21 cellular contexts compared by ENCODE assay signal in genomic region chr2:219609149-219609750, GRCh38. TPM values are rescaled to one million over a fixed set of nuclear protein-coding genes. Genes with fewer than 3 reads are reported as not detected.
DNase-seq lines count a peak whose midpoint lies in the region; ATAC-seq, FAIRE-seq and TF ChIP-seq lines count a peak whose summit lies in the region.
"Had no signal": no experiment of that assay in that cellular context is flagged by ENCODE, and none has a peak within 500 bp of the region (broad histone marks: within the 10 kb centered on the region; RNA-seq: fewer than 3 reads in every experiment).

No MANE protein-coding gene starts in this region.

- peaks cover 7% of the 10 kb centered on the region; the same call in 1 of the 3 replicates for H3K36me3 ChIP-seq in K562 (ENCODE audit: control insufficient read depth, insufficient read depth, low read length)
- H3K36me3 ChIP-seq in esophagus squamous epithelium, result peaks cover 16 to 93% (median 33%) of the 10 kb centered on the region in 3 donors
- H3K36me3 ChIP-seq in suprapubic skin, result peaks cover 76% of the 10 kb centered on the region
- no peaks in the 10 kb centered on the region; the same call in none of the 2 replicates for H3K36me3 ChIP-seq in Caco-2 (ENCODE audit: control insufficient read depth, insufficient read depth, low read length)

- intact Hi-C loops in K562 (cut with micrococcal nuclease) (no loop called here), esophagus squamous epithelium (cut with DNase I) (no loop called here), right cardiac atrium (cut with DNase I) (loop anchor here in 1 of 4 donors (10.0 kb wide), 1 partner anchor 76 kb away; no protein-coding TSS in a partner anchor), MCF 10A (cut with micrococcal nuclease) (no loop called here), Caco-2 (cut with micrococcal nuclease; ENCODE audit: unreplicated experiment) (no loop called here)

- H3K9me1 ChIP-seq in K562 (ENCODE audit: control insufficient read depth, insufficient read depth, low read length), result no peaks in the 10 kb centered on the region

- no peak overlapping the region for H3K4me2 ChIP-seq in K562 (ENCODE audit: insufficient read depth, low read length)

- H3K4me3 Mint-ChIP-seq in MCF 10A (ENCODE audit: unreplicated experiment) (no peak overlapping the region), Caco-2 (ENCODE audit: unreplicated experiment) (no peak overlapping the region)
- H3K4me3 Mint-ChIP-seq: IgD-negative memory B cell had no signal

- TF ChIP-seq EP300 in K562 (IDR thresholded peaks at IDR 0.05; ENCODE audit: low read length), result no peak
- no peak for TF ChIP-seq EP300 in suprapubic skin (IDR thresholded peaks at IDR 0.05)

- TF ChIP-seq CTCF in K562 (IDR thresholded peaks at IDR 0.05 in 2 of 3, conservative IDR thresholded peaks at IDR 0.05 in 1 of 3; ENCODE audit: insufficient read depth in 2 of 3, low read depth in 1 of 3, low read length in 3 of 3) (no peak), esophagus squamous epithelium (IDR thresholded peaks at IDR 0.05) (no peak), suprapubic skin (IDR thresholded peaks at IDR 0.05) (no peak), MCF 10A (IDR thresholded peaks at IDR 0.05; ENCODE audit: unreplicated experiment) (no peak), Caco-2 (IDR thresholded peaks at IDR 0.05; ENCODE audit: insufficient read depth in 1 of 2, low read depth in 1 of 2, low read length in 1 of 2, severe bottlenecking in 1 of 2, unreplicated experiment in 1 of 2) (no peak)

- H2AFZ ChIP-seq in K562 (ENCODE audit: low read depth, low read length), result no peak overlapping the region

- DNase-seq in K562 (ENCODE audit: extremely low read depth in 1 of 4, low spot score in 3 of 4) (no peak), esophagus squamous epithelium (lab: John Stamatoyannopoulos, UW) (no peak), right cardiac atrium (peak in 2 of 3 donors; percentile 68 to 72), suprapubic skin (ENCODE audit: low spot score in 2 of 2) (no peak), MCF 10A (ENCODE audit: unreplicated experiment) (no peak), HEK293T (ENCODE audit: extremely low spot score) (no peak), Caco-2 (no peak)
- DNase-seq: ACHN; DMS53; H7; NCI-H1417; NCI-H1930; NCI-H2171; NCI-H446; NCI-H69; NK-92 treated with Interleukin-12 subunit alpha and Interleukin-12 subunit beta, amount 100 ng/mL, for 24 hours had no signal

- H3K9me3 Mint-ChIP-seq in MCF 10A (ENCODE audit: unreplicated experiment), result no peaks in the 10 kb centered on the region
- H3K9me3 Mint-ChIP-seq in Caco-2 (ENCODE audit: unreplicated experiment), result no peaks in the 10 kb centered on the region
- H3K9me3 Mint-ChIP-seq: IgD-negative memory B cell had no signal

- no peaks in the 10 kb centered on the region for H4K20me1 ChIP-seq in K562 (replicated peaks; ENCODE audit: control insufficient read depth, insufficient read depth, low read length)

- in situ Hi-C loops in K562 (cut with MboI), result no loop called here

- H3K27me3 ChIP-seq in K562 (ENCODE audit: control insufficient read depth in 2 of 2, insufficient read depth in 2 of 2, low read length in 2 of 2) (no peaks in the 10 kb centered on the region), esophagus squamous epithelium (no peaks in the 10 kb centered on the region), right cardiac atrium (ENCODE audit: control insufficient read depth, insufficient read depth) (no peaks in the 10 kb centered on the region), suprapubic skin (no peaks in the 10 kb centered on the region), Caco-2 (replicated peaks; ENCODE audit: control insufficient read depth, insufficient read depth, low read length) (no peaks in the 10 kb centered on the region)

- H3K9me3 ChIP-seq in K562 (replicated peaks; ENCODE audit: control insufficient read depth, insufficient read depth, low read depth, low read length) (no peaks in the 10 kb centered on the region), esophagus squamous epithelium (no peaks in the 10 kb centered on the region), right cardiac atrium (ENCODE audit: control insufficient read depth, low read length) (no peaks in the 10 kb centered on the region), suprapubic skin (no peaks in the 10 kb centered on the region), Caco-2 (no peaks in the 10 kb centered on the region)

- TF ChIP-seq POLR2A in K562 (conservative IDR thresholded peaks at IDR 0.05) (no peak), esophagus squamous epithelium (IDR thresholded peaks at IDR 0.05) (no peak), suprapubic skin (IDR thresholded peaks at IDR 0.05) (no peak)

- 78% methylated on average over 6 of the region's 13 CpGs for WGBS in K562 (ENCODE audit: insufficient coverage, low coverage, missing lambda C conversion rate)
- WGBS in esophagus squamous epithelium, 2 donors, result 73 to 81% methylated on average over 2 to 8 of the region's 13 CpGs
- 73% methylated on average over 13 of the region's 13 CpGs for WGBS in right cardiac atrium
- WGBS in suprapubic skin, result 77% methylated on average over 11 of the region's 13 CpGs

- H3K4me1 Mint-ChIP-seq in MCF 10A (ENCODE audit: insufficient read depth, unreplicated experiment) (no peaks in the 10 kb centered on the region), Caco-2 (ENCODE audit: low read depth, unreplicated experiment) (no peaks in the 10 kb centered on the region)

- ATAC-seq in K562, result no peak
- ATAC-seq in right cardiac atrium, result peak; percentile 6 to 20
- no peak for ATAC-seq in activated CD4-positive, CD25-positive, alpha-beta regulatory T cell treated with anti-CD3 and anti-CD28 coated beads, Interleukin-2, amount 50 U/mL, for 24 hours

- TF ChIP-seq RAD21 in K562 (CRISPR knock-in tag; conservative IDR thresholded peaks at IDR 0.05 in 1 of 2, IDR thresholded peaks at IDR 0.05 in 1 of 2), result no peak

- FAIRE-seq in K562 (lab: Jason Lieb, UNC), result no peak

- BruUV-seq in K562 (replicated peaks; lab: Mats Ljungman, UMichigan) (no TSS peak), MCF 10A (replicated peaks; lab: Mats Ljungman, UMichigan) (no TSS peak), Caco-2 (replicated peaks; lab: Mats Ljungman, UMichigan) (no TSS peak)

- CTCF ChIA-PET in K562 (lab: Yijun Ruan, JAX; ENCODE audit: low intra/inter-chr PET ratio) (no interaction called here), MCF 10A (lab: Yijun Ruan, JAX) (interaction anchor here (0.6 to 0.9 kb wide), 4 partner anchors 16 to 236 kb away, joined by 3 to 4 read pairs (median 4); no protein-coding TSS in a partner anchor), HEK293T (lab: Yijun Ruan, JAX) (no interaction called here), Caco-2 (lab: Charles Lee) (no interaction called here)

- H3K27ac Mint-ChIP-seq in MCF 10A (ENCODE audit: low read depth, unreplicated experiment) (no peak overlapping the region), Caco-2 (ENCODE audit: unreplicated experiment) (no peak overlapping the region)
- H3K27ac Mint-ChIP-seq: IgD-negative memory B cell had no signal

- H3K4me3 ChIP-seq in K562, result no peak overlapping the region
- H3K4me3 ChIP-seq in esophagus squamous epithelium, result no peak overlapping the region
- no peak overlapping the region for H3K4me3 ChIP-seq in right cardiac atrium (ENCODE audit: low read length)
- no peak overlapping the region for H3K4me3 ChIP-seq in suprapubic skin
- H3K4me3 ChIP-seq in Caco-2 (ENCODE audit: low read depth, low read length), result no peak overlapping the region

- H3K27me3 Mint-ChIP-seq in MCF 10A (ENCODE audit: insufficient read depth, unreplicated experiment) (no peaks in the 10 kb centered on the region), Caco-2 (ENCODE audit: insufficient read depth, unreplicated experiment) (no peaks in the 10 kb centered on the region)
- H3K27me3 Mint-ChIP-seq: IgD-negative memory B cell had no signal

- H3K36me3 Mint-ChIP-seq in MCF 10A (ENCODE audit: insufficient read depth, unreplicated experiment), result peaks cover 22% of the 10 kb centered on the region
- H3K36me3 Mint-ChIP-seq in Caco-2 (ENCODE audit: insufficient read depth, unreplicated experiment), result no peaks in the 10 kb centered on the region

- peak overlapping the region in 1 of 2 experiments; percentile 13; a peak in 2 of 4 replicates for H3K9ac ChIP-seq in K562 (ENCODE audit: insufficient read depth in 1 of 2, low read depth in 2 of 2, low read length in 2 of 2)

- POLR2A ChIA-PET in K562 (lab: Yijun Ruan, JAX) (no interaction called here), MCF 10A (lab: Yijun Ruan, JAX) (no interaction called here), HEK293T (lab: Yijun Ruan, JAX) (interaction anchor here (0.7 kb wide), 1 partner anchor 12 kb away, joined by 4 read pairs; no protein-coding TSS in a partner anchor), Caco-2 (lab: Charles Lee) (no interaction called here)

- H3K4me1 ChIP-seq in K562 (replicated peaks in 1 of 2; ENCODE audit: control insufficient read depth in 2 of 2, insufficient read depth in 2 of 2, low read length in 2 of 2), result peaks cover 0 to 19% of the 10 kb centered on the region in 2 experiments; a peak in 2 of 5 replicates
- no peaks in the 10 kb centered on the region for H3K4me1 ChIP-seq in esophagus squamous epithelium
- peaks cover 3% of the 10 kb centered on the region for H3K4me1 ChIP-seq in right cardiac atrium (ENCODE audit: control insufficient read depth, insufficient read depth, low read length)
- no peaks in the 10 kb centered on the region for H3K4me1 ChIP-seq in suprapubic skin
- no peaks in the 10 kb centered on the region for H3K4me1 ChIP-seq in Caco-2

- H3K79me2 ChIP-seq in K562 (ENCODE audit: control insufficient read depth, insufficient read depth, low read length), result no peaks in the 10 kb centered on the region

- H3K27ac ChIP-seq in K562 (ENCODE audit: extremely low read depth, low read depth, low read length), result no peak overlapping the region
- H3K27ac ChIP-seq in esophagus squamous epithelium, result peak overlapping the region in 3 of 4 donors; percentile 54 to 72 (median 70)
- peak overlapping the region; percentile 78 for H3K27ac ChIP-seq in right cardiac atrium (ENCODE audit: low read length)
- H3K27ac ChIP-seq in suprapubic skin, result peak overlapping the region; percentile 72

RNA-seq across cellular contexts. Expression of gene STK11IP, which starts 11.6 kb away (rescaled TPM):
- total RNA-seq in K562 (2011; cell fraction: chromatin; rRNA removed; ENCODE audit: low replicate concordance), result 27.6 and 95.1 TPM in 2 replicates
- total RNA-seq in K562 (2011; cell fraction: nucleolus; rRNA removed), result 56.0 and 75.7 TPM in 2 replicates
- 40.2 and 44.7 TPM in 2 replicates for total RNA-seq in K562 (2011; cell fraction: nucleoplasm; rRNA removed)
- total RNA-seq in K562 (2014; rRNA removed) (8.5 and 10.3 TPM in 2 replicates), K562 (2014; rRNA removed; fragmentation: Illumina TruSeq; extraction: Trizol) (3.3 TPM in 2 replicates), K562 (2015; rRNA removed; fragmentation: Illumina TruSeq; extraction: Trizol) (5.6 and 6.5 TPM in 2 replicates), K562 (2021) (20.6 and 21.7 TPM in 2 replicates), esophagus squamous epithelium (10 to 100 TPM; 12.3 to 21.3 (median 14.4) TPM), right cardiac atrium (10 to 100 TPM; 12.1 to 19.0 (median 15.1) TPM), suprapubic skin (10 to 100 TPM; 25.3 to 68.0 (median 29.2) TPM), MCF 10A (2022) (24.2 and 26.5 TPM in 2 replicates), Caco-2 (2022) (21.7 and 24.3 TPM in 2 replicates)
- polyA plus RNA-seq in K562 (2011; rRNA removed) (4.7 and 14.4 TPM in 2 replicates), K562 (2014; fragmentation: Illumina TruSeq; extraction: Trizol) (7.3 and 10.6 TPM in 2 replicates), K562 (2014; fragmentation: Nextera tagmentation; extraction: Ambion mirVana) (under 1 TPM; 0.52 to 0.89 TPM), K562 (2014; rRNA removed) (9.0 and 12.6 TPM in 2 replicates), right cardiac atrium (13.4 TPM)
- 5.6 and 6.8 TPM in 2 replicates for polyA plus RNA-seq in K562 (2011; cell fraction: cytosol; rRNA removed)
- 89.3 and 106 TPM in 2 replicates for polyA plus RNA-seq in K562 (2011; cell fraction: nucleus; rRNA removed)
- polyA plus RNA-seq in K562 (2012), result 14.2 TPM in 2 replicates
- polyA minus RNA-seq in K562 (2011; rRNA and poly(A)+ RNA removed), result 5.2 and 5.4 TPM in 2 replicates
- 9.6 and 10.6 TPM in 2 replicates for polyA minus RNA-seq in K562 (2011; cell fraction: cytosol; rRNA and poly(A)+ RNA removed)
- polyA minus RNA-seq in K562 (2011; cell fraction: nucleus; rRNA and poly(A)+ RNA removed), result 27.2 and 31.0 TPM in 2 replicates

RNA-seq across cellular contexts. Expression of gene SLC4A3, which starts 18.2 kb away (rescaled TPM):
- total RNA-seq in K562 (2011; cell fraction: chromatin; rRNA removed; ENCODE audit: low replicate concordance), result 0.28 and 2.2 TPM in 2 replicates
- total RNA-seq in K562 (2011; cell fraction: nucleolus; rRNA removed), result 0.53 and 1.0 TPM in 2 replicates
- 0.53 and 0.59 TPM in 2 replicates for total RNA-seq in K562 (2011; cell fraction: nucleoplasm; rRNA removed)
- total RNA-seq in K562 (2014; rRNA removed), result not detected in 2 replicates
- not detected in 2 replicates for total RNA-seq in K562 (2014; rRNA removed; fragmentation: Illumina TruSeq; extraction: Trizol)
- 0.04 TPM in 1 of 2 replicates, not detected in the other for total RNA-seq in K562 (2015; rRNA removed; fragmentation: Illumina TruSeq; extraction: Trizol)
- total RNA-seq in K562 (2021), result 0.04 and 0.31 TPM in 2 replicates
- polyA plus RNA-seq in K562 (2011; rRNA removed), result 0.26 and 0.76 TPM in 2 replicates
- 0.39 and 0.62 TPM in 2 replicates for polyA plus RNA-seq in K562 (2011; cell fraction: cytosol; rRNA removed)
- 3.3 and 5.9 TPM in 2 replicates for polyA plus RNA-seq in K562 (2011; cell fraction: nucleus; rRNA removed)
- polyA plus RNA-seq in K562 (2012), result 0.08 and 0.17 TPM in 2 replicates
- polyA plus RNA-seq in K562 (2014; fragmentation: Illumina TruSeq; extraction: Trizol), result 0.04 TPM in 1 of 2 replicates, not detected in the other
- not detected for polyA plus RNA-seq in K562 (2014; fragmentation: Nextera tagmentation; extraction: Ambion mirVana)
- polyA plus RNA-seq in K562 (2014; rRNA removed), result 0.05 and 0.11 TPM in 2 replicates
- polyA minus RNA-seq in K562 (2011; rRNA and poly(A)+ RNA removed), result not detected in 2 replicates
- not detected in 2 replicates for polyA minus RNA-seq in K562 (2011; cell fraction: cytosol; rRNA and poly(A)+ RNA removed)
- 1.1 and 2.2 TPM in 2 replicates for polyA minus RNA-seq in K562 (2011; cell fraction: nucleus; rRNA and poly(A)+ RNA removed)
- total RNA-seq in esophagus squamous epithelium, result 1 to 10 TPM; 1.1 to 4.0 (median 2.2) TPM
- total RNA-seq in right cardiac atrium, result 100 to 1,000 TPM; 322 to 445 (median 392) TPM
- 288 TPM for polyA plus RNA-seq in right cardiac atrium
- 1 to 10 TPM in 3 of 4 donors, under 1 TPM in 1; 0.48 to 3.2 (median 2.1) TPM for total RNA-seq in suprapubic skin
- 4.2 and 4.7 TPM in 2 replicates for total RNA-seq in MCF 10A (2022)
- 6.1 and 6.2 TPM in 2 replicates for total RNA-seq in Caco-2 (2022)
- total RNA-seq: OCI-LY7 had no signal
- polyA plus RNA-seq: IgD-negative memory B cell had no signal

RNA-seq across cellular contexts. Expression of gene INHA, which starts 37.1 kb away (rescaled TPM):
- total RNA-seq in K562 (2011; cell fraction: chromatin; rRNA removed; ENCODE audit: low replicate concordance), result 0.56 and 0.93 TPM in 2 replicates
- total RNA-seq in K562 (2011; cell fraction: nucleolus; rRNA removed), result 0.79 and 1.0 TPM in 2 replicates
- 0.84 and 1.1 TPM in 2 replicates for total RNA-seq in K562 (2011; cell fraction: nucleoplasm; rRNA removed)
- total RNA-seq in K562 (2014; rRNA removed), result 1.1 and 1.3 TPM in 2 replicates
- 0.11 and 0.13 TPM in 2 replicates for total RNA-seq in K562 (2014; rRNA removed; fragmentation: Illumina TruSeq; extraction: Trizol)
- total RNA-seq in K562 (2015; rRNA removed; fragmentation: Illumina TruSeq; extraction: Trizol), result 0.40 and 0.41 TPM in 2 replicates
- 0.51 and 0.71 TPM in 2 replicates for total RNA-seq in K562 (2021)
- 0.61 and 0.72 TPM in 2 replicates for polyA plus RNA-seq in K562 (2011; rRNA removed)
- 1.0 and 3.8 TPM in 2 replicates for polyA plus RNA-seq in K562 (2011; cell fraction: cytosol; rRNA removed)
- 3.8 and 4.3 TPM in 2 replicates for polyA plus RNA-seq in K562 (2011; cell fraction: nucleus; rRNA removed)
- polyA plus RNA-seq in K562 (2012), result 0.68 and 1.8 TPM in 2 replicates
- 0.36 and 0.61 TPM in 2 replicates for polyA plus RNA-seq in K562 (2014; fragmentation: Illumina TruSeq; extraction: Trizol)
- polyA plus RNA-seq in K562 (2014; fragmentation: Nextera tagmentation; extraction: Ambion mirVana), result under 1 TPM; 0.07 TPM
- polyA plus RNA-seq in K562 (2014; rRNA removed), result 0.90 and 1.9 TPM in 2 replicates
- 0.14 and 0.15 TPM in 2 replicates for polyA minus RNA-seq in K562 (2011; rRNA and poly(A)+ RNA removed)
- not detected in 2 replicates for polyA minus RNA-seq in K562 (2011; cell fraction: cytosol; rRNA and poly(A)+ RNA removed)
- 0.33 and 0.40 TPM in 2 replicates for polyA minus RNA-seq in K562 (2011; cell fraction: nucleus; rRNA and poly(A)+ RNA removed)
- total RNA-seq in esophagus squamous epithelium, result not detected
- 10 to 100 TPM; 16.7 to 47.6 (median 28.1) TPM for total RNA-seq in right cardiac atrium
- polyA plus RNA-seq in right cardiac atrium, result 28.7 TPM
- total RNA-seq in suprapubic skin, result 1 to 10 TPM in 2 of 4 donors, under 1 TPM in 1, not detected in 1; 0.34 to 3.5 (median 1.5) TPM
- 1.2 and 2.2 TPM in 2 replicates for total RNA-seq in MCF 10A (2022)
- 1.5 TPM in 2 replicates for total RNA-seq in Caco-2 (2022)
- total RNA-seq: HT1080, LHCN-M2, OCI-LY7 had no signal
- polyA plus RNA-seq: IgD-negative memory B cell had no signal

RNA-seq across cellular contexts. Expression of gene OBSL1, which starts 37.9 kb away (rescaled TPM):
- 21.4 and 68.9 TPM in 2 replicates for total RNA-seq in K562 (2011; cell fraction: chromatin; rRNA removed; ENCODE audit: low replicate concordance)
- total RNA-seq in K562 (2011; cell fraction: nucleolus; rRNA removed), result 49.9 and 55.4 TPM in 2 replicates
- 22.7 and 27.9 TPM in 2 replicates for total RNA-seq in K562 (2011; cell fraction: nucleoplasm; rRNA removed)
- total RNA-seq in K562 (2014; rRNA removed) (14.9 and 19.2 TPM in 2 replicates), K562 (2014; rRNA removed; fragmentation: Illumina TruSeq; extraction: Trizol) (2.5 and 3.0 TPM in 2 replicates), K562 (2015; rRNA removed; fragmentation: Illumina TruSeq; extraction: Trizol) (8.6 and 9.6 TPM in 2 replicates), K562 (2021) (24.5 and 26.6 TPM in 2 replicates), esophagus squamous epithelium (10 to 100 TPM in 3 of 4 donors, 1 to 10 TPM in 1; 7.0 to 38.9 (median 16.0) TPM), right cardiac atrium (100 to 1,000 TPM; 263 to 321 (median 294) TPM), suprapubic skin (10 to 100 TPM; 33.2 to 75.7 (median 43.7) TPM), MCF 10A (2022) (29.0 and 29.8 TPM in 2 replicates), Caco-2 (2022) (56.2 and 57.6 TPM in 2 replicates)
- polyA plus RNA-seq in K562 (2011; rRNA removed) (10.2 and 14.7 TPM in 2 replicates), K562 (2014; fragmentation: Illumina TruSeq; extraction: Trizol) (6.8 and 12.6 TPM in 2 replicates), K562 (2014; fragmentation: Nextera tagmentation; extraction: Ambion mirVana) (1 to 10 TPM; 1.2 to 1.9 TPM), K562 (2014; rRNA removed) (19.3 and 19.8 TPM in 2 replicates), right cardiac atrium (179 TPM)
- polyA plus RNA-seq in K562 (2011; cell fraction: cytosol; rRNA removed), result 9.2 and 21.4 TPM in 2 replicates
- polyA plus RNA-seq in K562 (2011; cell fraction: nucleus; rRNA removed), result 91.1 and 133 TPM in 2 replicates
- 27.0 and 40.4 TPM in 2 replicates for polyA plus RNA-seq in K562 (2012)
- polyA minus RNA-seq in K562 (2011; rRNA and poly(A)+ RNA removed), result 6.2 and 8.2 TPM in 2 replicates
- polyA minus RNA-seq in K562 (2011; cell fraction: cytosol; rRNA and poly(A)+ RNA removed), result 14.2 and 18.7 TPM in 2 replicates
- polyA minus RNA-seq in K562 (2011; cell fraction: nucleus; rRNA and poly(A)+ RNA removed), result 17.0 and 18.6 TPM in 2 replicates
- polyA plus RNA-seq: IgD-negative memory B cell had no signal

Comparison
In these comparisons a context has a peak if more than half of its experiments do, and no peak if none do; other contexts are left out.
1. ATAC-seq: peak in right cardiac atrium (2 of 2); none in K562 (single experiment) and activated CD4-positive, CD25-positive, alpha-beta regulatory T cell treated with anti-CD3 and anti-CD28 coated beads, Interleukin-2, amount 50 U/mL, for 24 hours (0 of 2).
2. DNase-seq: peak in right cardiac atrium (2 of 3); none in K562 (0 of 4), esophagus squamous epithelium (single experiment), suprapubic skin (0 of 2), MCF 10A (single experiment), HEK293T (single experiment) and Caco-2 (0 of 2).
3. RNA of gene SLC4A3, which starts 18.2 kb away (total RNA-seq): 322 to 445 TPM in right cardiac atrium; 6.1 to 6.2 TPM in Caco-2, 4.2 to 4.7 TPM in MCF 10A, 0.48 to 3.2 TPM in suprapubic skin, 1.1 to 4.0 TPM in esophagus squamous epithelium and 0.04 to 2.2 TPM in K562; every median in the first group is over 10 times any median in the second.